ENCODE assay signal across 14 cellular contexts in genomic region chr10:48455055-48455391, GRCh38.
DNase-seq lines count a peak whose midpoint lies in the region; ATAC-seq and TF ChIP-seq lines count a peak whose summit lies in the region.
"Had no signal": no experiment of that assay in that cellular context is flagged by ENCODE, and none has a peak within 500 bp of the region (broad histone marks: within the 10 kb centered on the region; RNA-seq: fewer than 3 reads in every experiment).

No MANE protein-coding gene starts in this region.

- no peaks in the 10 kb centered on the region for H3K9me3 Mint-ChIP-seq in natural killer cell treated with Interleukin-12 subunit alpha and Interleukin-12 subunit beta and Interleukin-15 and Interleukin-18, amount 100 ng/mL, for 72 hours
- H3K9me3 Mint-ChIP-seq: CD8-positive, alpha-beta T cell had no signal

- in situ Hi-C loops in brain microvascular endothelial cell (cut with HindIII; ENCODE audit: low pct_ligation_motif_present, low sequenced_read_pairs): no loop called here

- no peak overlapping the region for H3K27ac ChIP-seq in heart right ventricle
- H3K27ac ChIP-seq in upper lobe of right lung: no peak overlapping the region
- no peak overlapping the region for H3K27ac ChIP-seq in brain microvascular endothelial cell
- H3K27ac ChIP-seq in sigmoid colon: no peak overlapping the region

- peak; percentile 72 for DNase-seq in cardiac septum (ENCODE audit: low spot score)
- no peak for DNase-seq in heart right ventricle
- DNase-seq in ecto neural progenitor cell (ENCODE audit: low spot score): peak; percentile 38
- peak; percentile 53 for DNase-seq in natural killer cell treated with Interleukin-12 subunit alpha and Interleukin-12 subunit beta and Interleukin-15 and Interleukin-18, amount 100 ng/mL, for 72 hours (ENCODE audit: low spot score)
- peak; percentile 51 for DNase-seq in upper lobe of right lung
- no peak for DNase-seq in brain microvascular endothelial cell
- no peak for DNase-seq in sigmoid colon
- DNase-seq: AML-193, NCI-H1436 treated with DMSO at 0.1 percent for 48 hours, NCI-H2081, NCI-H524, SIG-M5 had no signal

- TF ChIP-seq POLR2A in sigmoid colon (IDR thresholded peaks at IDR 0.05): no peak

- H3K27me3 Mint-ChIP-seq in natural killer cell treated with Interleukin-12 subunit alpha and Interleukin-12 subunit beta and Interleukin-15 and Interleukin-18, amount 100 ng/mL, for 72 hours: no peaks in the 10 kb centered on the region

- H3K4me3 ChIP-seq in heart right ventricle (no peak overlapping the region), upper lobe of right lung (no peak overlapping the region), brain microvascular endothelial cell (ENCODE audit: low read depth, low read length) (no peak overlapping the region), sigmoid colon (no peak overlapping the region)

- intact Hi-C loops in cardiac septum (cut with DNase I) (no loop called here), heart right ventricle (cut with DNase I) (no loop called here), upper lobe of right lung (cut with DNase I) (no loop called here), sigmoid colon (cut with DNase I) (no loop called here)

- peaks cover 0 to 15% (median 5%) of the 10 kb centered on the region in 9 donors for H3K4me1 ChIP-seq in heart right ventricle
- peaks cover 3% of the 10 kb centered on the region for H3K4me1 ChIP-seq in upper lobe of right lung
- H3K4me1 ChIP-seq in sigmoid colon: peaks cover 0 to 14% (median 10%) of the 10 kb centered on the region in 4 donors

- H3K9me3 ChIP-seq in heart right ventricle (no peaks in the 10 kb centered on the region), upper lobe of right lung (no peaks in the 10 kb centered on the region), sigmoid colon (no peaks in the 10 kb centered on the region)

- peaks cover 0 to 26% (median 0%) of the 10 kb centered on the region in 9 donors for H3K36me3 ChIP-seq in heart right ventricle
- H3K36me3 ChIP-seq in upper lobe of right lung: no peaks in the 10 kb centered on the region
- peaks cover 29% of the 10 kb centered on the region for H3K36me3 ChIP-seq in brain microvascular endothelial cell (replicated peaks)
- no peaks in the 10 kb centered on the region for H3K36me3 ChIP-seq in sigmoid colon

- no peaks in the 10 kb centered on the region for H3K36me3 Mint-ChIP-seq in natural killer cell treated with Interleukin-12 subunit alpha and Interleukin-12 subunit beta and Interleukin-15 and Interleukin-18, amount 100 ng/mL, for 72 hours
- H3K36me3 Mint-ChIP-seq: CD8-positive, alpha-beta T cell had no signal

- H3K4me1 Mint-ChIP-seq in natural killer cell treated with Interleukin-12 subunit alpha and Interleukin-12 subunit beta and Interleukin-15 and Interleukin-18, amount 100 ng/mL, for 72 hours (ENCODE audit: low read depth in 2 of 2): no peaks in the 10 kb centered on the region

- no peak for ATAC-seq in heart right ventricle
- ATAC-seq in natural killer cell treated with Interleukin-12 subunit alpha and Interleukin-12 subunit beta and Interleukin-15 and Interleukin-18, amount 100 ng/mL, for 72 hours: no peak
- no peak for ATAC-seq in upper lobe of right lung
- no peak for ATAC-seq in GM21390 (IDR thresholded peaks at IDR 0.05; ENCODE audit: unreplicated experiment)
- ATAC-seq: CD8-positive, alpha-beta T cell had no signal

- no peak overlapping the region for H3K27ac Mint-ChIP-seq in natural killer cell treated with Interleukin-12 subunit alpha and Interleukin-12 subunit beta and Interleukin-15 and Interleukin-18, amount 100 ng/mL, for 72 hours
- H3K27ac Mint-ChIP-seq: CD8-positive, alpha-beta T cell had no signal

- 92 to 96% methylated on average over 11 of the region's 11 CpGs for WGBS in heart right ventricle, 2 donors
- WGBS in sigmoid colon, 2 donors: 93% methylated on average over 11 of the region's 11 CpGs

- TF ChIP-seq EP300 in sigmoid colon (IDR thresholded peaks at IDR 0.05): no peak

- H3K4me3 Mint-ChIP-seq in natural killer cell treated with Interleukin-12 subunit alpha and Interleukin-12 subunit beta and Interleukin-15 and Interleukin-18, amount 100 ng/mL, for 72 hours: no peak overlapping the region
- H3K4me3 Mint-ChIP-seq: CD8-positive, alpha-beta T cell had no signal

- TF ChIP-seq CTCF in heart right ventricle (IDR thresholded peaks at IDR 0.05) (no peak), upper lobe of right lung (IDR thresholded peaks at IDR 0.05) (no peak), brain microvascular endothelial cell (IDR thresholded peaks at IDR 0.05; ENCODE audit: low read depth, low read length, missing control alignments) (no peak), sigmoid colon (IDR thresholded peaks at IDR 0.05) (no peak)

- H3K27me3 ChIP-seq in heart right ventricle: no peaks in the 10 kb centered on the region
- no peaks in the 10 kb centered on the region for H3K27me3 ChIP-seq in upper lobe of right lung
- H3K27me3 ChIP-seq in brain microvascular endothelial cell (replicated peaks): no peaks in the 10 kb centered on the region
- no peaks in the 10 kb centered on the region for H3K27me3 ChIP-seq in sigmoid colon

Comparison
In these comparisons a context has a peak if more than half of its experiments do, and no peak if none do; other contexts are left out.
1. DNase-seq: peak in cardiac septum (single experiment), ecto neural progenitor cell (single experiment), natural killer cell treated with Interleukin-12 subunit alpha and Interleukin-12 subunit beta and Interleukin-15 and Interleukin-18, amount 100 ng/mL, for 72 hours (single experiment) and upper lobe of right lung (single experiment); none in heart right ventricle (0 of 2), brain microvascular endothelial cell (single experiment) and sigmoid colon (single experiment).